In the genomic region with DNA sequence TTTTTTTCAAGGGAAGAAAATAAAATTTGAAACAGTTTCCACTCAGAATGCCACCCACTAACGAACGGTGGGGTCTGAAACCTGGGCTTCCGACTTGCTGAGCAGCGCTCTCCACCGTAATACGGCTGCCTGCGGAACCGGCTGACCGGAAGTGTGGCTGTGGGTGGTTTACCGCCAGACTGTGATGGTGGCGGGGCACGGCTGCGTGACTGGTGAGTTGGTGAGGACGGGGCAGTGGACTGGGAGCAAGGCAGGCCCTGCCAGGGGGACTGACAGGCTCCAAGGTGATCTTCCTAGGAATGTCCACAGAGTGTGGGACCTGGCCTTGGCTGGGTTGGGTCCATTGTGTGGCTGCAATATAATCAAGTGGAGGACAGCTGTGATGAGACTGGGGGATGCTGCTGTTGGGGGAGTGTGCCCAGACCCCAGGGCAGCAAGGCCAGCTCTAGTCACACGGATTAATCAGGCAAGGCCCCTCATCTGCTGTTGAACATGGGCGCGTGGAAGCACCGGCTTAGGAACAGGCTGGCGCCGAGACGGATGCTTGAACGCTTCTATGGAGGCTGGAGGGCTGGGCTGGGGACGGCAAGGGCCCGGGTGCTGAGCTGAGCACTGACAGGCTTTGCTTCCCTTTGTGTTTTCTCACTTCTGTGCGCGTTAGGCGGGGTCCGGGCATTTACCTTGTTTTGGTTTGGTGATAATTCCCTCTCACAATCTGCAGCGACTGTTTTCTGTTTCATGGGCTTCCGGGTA, we compare ENCODE assay signal across 24 cellular contexts.
"Had no signal": no experiment of that assay in that cellular context is flagged by ENCODE, and none has a peak within 500 bp of the region (broad histone marks: within the 10 kb centered on the region; RNA-seq: fewer than 3 reads in every experiment).

No MANE protein-coding gene starts in this region.

- H3K4me3 ChIP-seq: SJCRH30 had no signal

- H3K27ac ChIP-seq: KMS-11, SJCRH30, VCaP had no signal

- H3K4me1 Mint-ChIP-seq: activated CD4-positive, alpha-beta T cell treated with anti-CD3 and anti-CD28 coated beads for 36 hours; activated naive CD4-positive, alpha-beta T cell treated with anti-CD3 and anti-CD28 coated beads, Interleukin-2, amount 50 U/mL, for 24 hours had no signal

- ATAC-seq: activated CD4-positive, alpha-beta T cell treated with anti-CD3 and anti-CD28 coated beads for 36 hours; activated CD8-positive, alpha-beta T cell treated with anti-CD3 and anti-CD28 coated beads for 36 hours; activated T-cell treated with anti-CD3 and anti-CD28 coated beads, Interleukin-2, amount 50 U/mL, for 72 hours; Right ventricle myocardium inferior had no signal

- H3K27me3 Mint-ChIP-seq: activated CD8-positive, alpha-beta T cell treated with anti-CD3 and anti-CD28 coated beads for 36 hours had no signal

- H3K27ac Mint-ChIP-seq: activated CD4-positive, alpha-beta T cell treated with anti-CD3 and anti-CD28 coated beads for 36 hours; activated CD8-positive, alpha-beta T cell treated with anti-CD3 and anti-CD28 coated beads for 36 hours; activated naive CD4-positive, alpha-beta T cell treated with anti-CD3 and anti-CD28 coated beads, Interleukin-2, amount 50 U/mL, for 24 hours; activated T-cell treated with anti-CD3 and anti-CD28 coated beads, Interleukin-2, amount 50 U/mL, for 72 hours; activated T-helper 2 cell treated with anti-CD3 and anti-CD28 coated beads, Interferon-gamma antibody, Interleukin-2, Interleukin-4, amounts not matched to agents 10 μg/mL and 5 μg/mL and 100 μg/mL, durations not matched to agents 14 hours and 24 hours and 36 hours had no signal

- DNase-seq: activated CD4-positive, alpha-beta T cell treated with anti-CD3 and anti-CD28 coated beads for 36 hours; activated CD4-positive, alpha-beta T cell treated with anti-CD3 and anti-CD28 coated beads, Interleukin-2, amount 50 U/mL, for 1 hour; activated CD8-positive, alpha-beta memory T cell treated with anti-CD3 and anti-CD28 coated beads, Interleukin-2, amount 50 U/mL, for 4 hours; activated CD8-positive, alpha-beta T cell treated with anti-CD3 and anti-CD28 coated beads for 36 hours; activated naive CD4-positive, alpha-beta T cell; activated T-cell treated with anti-CD3 and anti-CD28 coated beads, Interleukin-2, amount 50 U/mL, for 72 hours; aorta; central memory CD4-positive, alpha-beta T cell; NCI-H1092; NCI-H1417; NCI-H1930; NCI-H345; NCI-H510A; NCI-H526 treated with DMSO at 0.1 percent for 48 hours; NCI-H82; RPMI8226; SJCRH30; SK-N-SH; T-helper 1 cell had no signal

- H3K36me3 Mint-ChIP-seq: activated naive CD4-positive, alpha-beta T cell treated with anti-CD3 and anti-CD28 coated beads, Interleukin-2, amount 50 U/mL, for 24 hours had no signal

- H3K9me3 Mint-ChIP-seq: activated CD8-positive, alpha-beta T cell treated with anti-CD3 and anti-CD28 coated beads for 36 hours; activated T-helper 2 cell treated with anti-CD3 and anti-CD28 coated beads, Interferon-gamma antibody, Interleukin-2, Interleukin-4, amounts not matched to agents 10 μg/mL and 5 μg/mL and 100 μg/mL, durations not matched to agents 14 hours and 24 hours and 36 hours had no signal

- H3K4me3 Mint-ChIP-seq: activated CD4-positive, alpha-beta T cell treated with anti-CD3 and anti-CD28 coated beads for 36 hours; activated CD8-positive, alpha-beta T cell treated with anti-CD3 and anti-CD28 coated beads for 36 hours; activated naive CD4-positive, alpha-beta T cell treated with anti-CD3 and anti-CD28 coated beads, Interleukin-2, amount 50 U/mL, for 24 hours; activated T-cell treated with anti-CD3 and anti-CD28 coated beads, Interleukin-2, amount 50 U/mL, for 72 hours had no signal
